In genomic region chr9:132945186-132946130, GRCh38 we compare ENCODE assay signal across 8 cellular contexts. TPM values are rescaled to one million over a fixed set of nuclear protein-coding genes. Genes with fewer than 3 reads are reported as not detected.
DNase-seq lines count a peak whose midpoint lies in the region; ATAC-seq and TF ChIP-seq lines count a peak whose summit lies in the region.

No MANE protein-coding gene starts in this region.

- H3K9me3 Mint-ChIP-seq in activated B cell treated with CpG ODN at 0.5 μM for 24 hours: no peaks in the 10 kb centered on the region

- peak; percentile 52 for DNase-seq in NCI-H2171 treated with DMSO at 0.1 percent for 48 hours (lab: John Stamatoyannopoulos, UW)
- no peak for DNase-seq in NCI-H2171 (lab: John Stamatoyannopoulos, UW)
- no peak for DNase-seq in activated B cell treated with CpG ODN at 0.5 μM for 24 hours
- no peak for DNase-seq in stimulated activated CD8-positive, alpha-beta memory T cell treated with anti-CD3 and anti-CD28 coated beads, Interleukin-4, amount 100 ng/mL, for 48 hours
- no peak for DNase-seq in NCI-H2081 (lab: John Stamatoyannopoulos, UW)

- H3K4me1 ChIP-seq in iPS-18a (ENCODE audit: control insufficient read depth, low read depth, low read length): peaks cover 9% of the 10 kb centered on the region
- peaks cover 24% of the 10 kb centered on the region for H3K4me1 ChIP-seq in stomach smooth muscle (ENCODE audit: control insufficient read depth, insufficient read depth, low read length)

- peaks cover 9% of the 10 kb centered on the region for H3K36me3 Mint-ChIP-seq in activated B cell treated with CpG ODN at 0.5 μM for 24 hours (ENCODE audit: low read depth)

- peak overlapping the region; percentile 92 for H3K4me3 ChIP-seq in iPS-18a (ENCODE audit: low read length)
- H3K4me3 ChIP-seq in stomach smooth muscle (ENCODE audit: low read length in 2 of 2): peak overlapping the region; percentile 74 to 95

- POLR2A ChIA-PET in activated B cell treated with CpG ODN at 0.5 μM for 24 hours (lab: Charles Lee): interaction anchor here (0.6 to 3.0 kb wide), 13 partner anchors 8 to 1367 kb away, joined by 3 to 21 read pairs (median 4); partner anchors contain the start of genes DDX31, GTF3C4, GTF3C5 and SETX

- no peaks in the 10 kb centered on the region for H3K9me3 ChIP-seq in iPS-18a (ENCODE audit: control insufficient read depth, low read depth, low read length)
- H3K9me3 ChIP-seq in stomach smooth muscle (ENCODE audit: control insufficient read depth in 2 of 2, low read length in 2 of 2): no peaks in the 10 kb centered on the region

- peak overlapping the region; percentile 100 for H3K27ac Mint-ChIP-seq in activated B cell treated with CpG ODN at 0.5 μM for 24 hours

- H3K27me3 Mint-ChIP-seq in activated B cell treated with CpG ODN at 0.5 μM for 24 hours: no peaks in the 10 kb centered on the region

- H3K27ac ChIP-seq in iPS-18a (ENCODE audit: low read length): no peak overlapping the region
- peak overlapping the region; percentile 97 for H3K27ac ChIP-seq in stomach smooth muscle (ENCODE audit: low read length)

- H3K27me3 ChIP-seq in iPS-18a (ENCODE audit: control insufficient read depth, insufficient read depth, low read length) (no peaks in the 10 kb centered on the region), stomach smooth muscle (ENCODE audit: control insufficient read depth in 1 of 2, insufficient read depth in 2 of 2, low read length in 2 of 2) (no peaks in the 10 kb centered on the region)

- no peak for ATAC-seq in activated B cell treated with CpG ODN at 0.5 μM for 24 hours (ENCODE audit: low read depth)
- no peak for ATAC-seq in HG03565 (IDR thresholded peaks at IDR 0.05; ENCODE audit: unreplicated experiment)

- H3K4me3 Mint-ChIP-seq in activated B cell treated with CpG ODN at 0.5 μM for 24 hours: peak overlapping the region; percentile 98

- CTCF ChIA-PET in activated B cell treated with CpG ODN at 0.5 μM for 24 hours (lab: Charles Lee): interaction anchor here (1.4 kb wide), 1 partner anchor 33 kb away, joined by 3 read pairs; the partner anchor contains the start of gene GFI1B

- no peaks in the 10 kb centered on the region for H3K36me3 ChIP-seq in iPS-18a (ENCODE audit: control insufficient read depth, low read depth, low read length)
- no peaks in the 10 kb centered on the region for H3K36me3 ChIP-seq in stomach smooth muscle (ENCODE audit: control insufficient read depth in 2 of 2, insufficient read depth in 2 of 2, low read length in 2 of 2)

- intact Hi-C loops in activated B cell treated with CpG ODN at 0.5 μM for 24 hours (cut with micrococcal nuclease): loop anchor here (1.0 to 2.0 kb wide), 2 partner anchors 67 to 204 kb away; partner anchors contain the start of genes AK8 and SPACA9

- H3K9ac ChIP-seq in iPS-18a (ENCODE audit: low read length) (no peak overlapping the region), stomach smooth muscle (ENCODE audit: low read length in 2 of 2) (peak overlapping the region; percentile 71 to 92)

- peaks cover 29% of the 10 kb centered on the region for H3K4me1 Mint-ChIP-seq in activated B cell treated with CpG ODN at 0.5 μM for 24 hours

- no peak for TF ChIP-seq CTCF in activated B cell treated with CpG ODN at 0.5 μM for 24 hours (IDR thresholded peaks at IDR 0.05)

RNA-seq across cellular contexts. Expression of gene TSC1, which starts 1.0 kb away (rescaled TPM):
- 51.7 and 61.4 TPM in 2 replicates for total RNA-seq in activated B cell treated with CpG ODN at 0.5 μM for 24 hours

RNA-seq across cellular contexts. Expression of gene GFI1B, which starts 33.0 kb away (rescaled TPM):
- total RNA-seq in activated B cell treated with CpG ODN at 0.5 μM for 24 hours: 0.07 and 0.38 TPM in 2 replicates
